8 cellular contexts compared by ENCODE assay signal in the genomic region with DNA sequence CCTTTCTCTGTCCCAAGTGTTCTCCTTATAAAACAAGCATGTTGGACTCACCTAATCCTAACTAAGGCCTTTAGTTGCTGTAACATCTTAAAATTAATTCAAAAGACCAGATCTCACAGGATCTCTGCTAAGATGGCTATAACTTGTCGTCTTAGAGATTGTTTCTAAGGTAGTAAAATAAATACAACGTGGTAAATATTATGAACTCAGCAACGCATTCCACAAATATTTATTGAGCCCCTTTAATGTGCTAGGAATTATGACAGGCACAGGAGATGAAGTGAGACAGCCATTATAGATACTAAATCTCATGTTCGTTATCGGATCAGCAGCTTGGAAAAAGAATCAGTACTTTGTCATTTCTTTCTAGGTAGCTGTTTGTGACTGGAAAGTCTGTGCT. TPM values are rescaled to one million over a fixed set of nuclear protein-coding genes. Genes with fewer than 3 reads are reported as not detected.
DNase-seq lines count a peak whose midpoint lies in the region; ATAC-seq and TF ChIP-seq lines count a peak whose summit lies in the region.

No MANE protein-coding gene starts in this region.

- no peaks in the 10 kb centered on the region for H3K9me3 ChIP-seq in CD8-positive, alpha-beta memory T cell (ENCODE audit: low read length)
- no peaks in the 10 kb centered on the region for H3K9me3 ChIP-seq in mammary epithelial cell (replicated peaks; ENCODE audit: insufficient read depth, low read length)
- H3K9me3 ChIP-seq in osteoblast (ENCODE audit: low read depth, low read length) = no peaks in the 10 kb centered on the region

- H3K36me3 ChIP-seq in CD8-positive, alpha-beta memory T cell (ENCODE audit: insufficient read depth, low read length) = no peaks in the 10 kb centered on the region
- no peaks in the 10 kb centered on the region for H3K36me3 ChIP-seq in mammary epithelial cell (ENCODE audit: insufficient read depth, low read length)
- H3K36me3 ChIP-seq in osteoblast (ENCODE audit: insufficient read depth, low read length) = no peaks in the 10 kb centered on the region

- DNase-seq in CD8-positive, alpha-beta memory T cell = no peak
- DNase-seq in mammary epithelial cell (no peak), osteoblast (ENCODE audit: insufficient read length, low spot score, missing footprints) (no peak), GM19240 (ENCODE audit: insufficient read length, low spot score) (no peak), DMS 273 treated with DMSO at 0.1 percent for 48 hours (lab: John Stamatoyannopoulos, UW) (no peak), NCI-H2081 treated with DMSO at 0.1 percent for 48 hours (lab: John Stamatoyannopoulos, UW) (no peak), CD1c-positive myeloid dendritic cell (ENCODE audit: extremely low spot score) (no peak)

- peak overlapping the region; percentile 18 for H2AFZ ChIP-seq in mammary epithelial cell (ENCODE audit: low read depth, low read length)
- peak overlapping the region; percentile 56 for H2AFZ ChIP-seq in osteoblast (ENCODE audit: low read length)

- no peaks in the 10 kb centered on the region for H3K27me3 ChIP-seq in CD8-positive, alpha-beta memory T cell (ENCODE audit: insufficient read depth, low read length, poor library complexity, severe bottlenecking)
- no peaks in the 10 kb centered on the region for H3K27me3 ChIP-seq in mammary epithelial cell (ENCODE audit: insufficient read depth, low read length)
- H3K27me3 ChIP-seq in osteoblast (ENCODE audit: insufficient read depth, low read length) = no peaks in the 10 kb centered on the region

- BruUV-seq in mammary epithelial cell (replicated peaks; lab: Mats Ljungman, UMichigan) = no TSS peak

- TF ChIP-seq CTCF in mammary epithelial cell (conservative IDR thresholded peaks at IDR 0.05 in 1 of 2, IDR thresholded peaks at IDR 0.05 in 1 of 2; ENCODE audit: extremely low read depth in 1 of 2, insufficient read depth in 1 of 2, low read depth in 1 of 2, low read length in 2 of 2) = no peak
- no peak for TF ChIP-seq CTCF in osteoblast (IDR thresholded peaks at IDR 0.05; ENCODE audit: extremely low read depth, low read depth, low read length)

- dilution Hi-C loops in mammary epithelial cell (cut with HindIII; ENCODE audit: low sequenced_read_pairs) = no loop called here

- peak overlapping the region; percentile 89 to 97 (median 92) for H3K27ac Mint-ChIP-seq in CD8-positive, alpha-beta memory T cell

- peaks cover 60 to 72% (median 70%) of the 10 kb centered on the region in 3 donors for H3K4me1 Mint-ChIP-seq in CD8-positive, alpha-beta memory T cell

- H3K36me3 Mint-ChIP-seq in CD8-positive, alpha-beta memory T cell = peaks cover 0 to 11% (median 1%) of the 10 kb centered on the region in 3 donors

- in situ Hi-C loops in mammary epithelial cell (cut with MboI; ENCODE audit: low sequenced_read_pairs in 2 of 2) = no loop called here

- H3K4me3 Mint-ChIP-seq in CD8-positive, alpha-beta memory T cell = peak overlapping the region; percentile 21 to 83 (median 75)

- no peak overlapping the region for H3K4me2 ChIP-seq in mammary epithelial cell (ENCODE audit: insufficient read depth, low read depth, low read length)
- peak overlapping the region; percentile 55 for H3K4me2 ChIP-seq in osteoblast (ENCODE audit: insufficient read depth, low read length)

- H3K27ac ChIP-seq in CD8-positive, alpha-beta memory T cell (ENCODE audit: low read depth, low read length) = peak overlapping the region; percentile 55
- no peak overlapping the region for H3K27ac ChIP-seq in mammary epithelial cell (ENCODE audit: insufficient read depth, low read depth, low read length)
- no peak overlapping the region for H3K27ac ChIP-seq in osteoblast (ENCODE audit: low read depth, low read length)

- H3K4me1 ChIP-seq in CD8-positive, alpha-beta memory T cell (ENCODE audit: insufficient read depth, low read length) = peaks cover 72% of the 10 kb centered on the region
- H3K4me1 ChIP-seq in mammary epithelial cell (ENCODE audit: insufficient read depth, low read length) (no peaks in the 10 kb centered on the region), osteoblast (ENCODE audit: insufficient read depth, low read length) (peaks cover 9% of the 10 kb centered on the region)

- 33% methylated on average over 5 of the region's 5 CpGs for WGBS in mammary epithelial cell (ENCODE audit: low coverage, missing lambda C conversion rate)

- H3K9me3 Mint-ChIP-seq in CD8-positive, alpha-beta memory T cell = no peaks in the 10 kb centered on the region

- H4K20me1 ChIP-seq in mammary epithelial cell (ENCODE audit: insufficient read depth, low read length) (no peaks in the 10 kb centered on the region), osteoblast (ENCODE audit: insufficient read depth, low read length) (no peaks in the 10 kb centered on the region)

- peak overlapping the region; percentile 4 for H3K4me3 ChIP-seq in CD8-positive, alpha-beta memory T cell (ENCODE audit: low read length)
- H3K4me3 ChIP-seq in mammary epithelial cell (replicated peaks in 1 of 3; ENCODE audit: insufficient read depth in 1 of 3, low read depth in 2 of 3, low read length in 3 of 3) = no peak overlapping the region
- H3K4me3 ChIP-seq in osteoblast (ENCODE audit: insufficient read depth, low read length) = no peak overlapping the region

- CTCF ChIA-PET in CD8-positive, alpha-beta memory T cell (lab: Charles Lee) = interaction anchor here (0.6 to 5.0 kb wide), 3 partner anchors 16 to 82 kb away, joined by 3 to 31 read pairs (median 4); a partner anchor contains a TSS
- CTCF ChIA-PET in mammary epithelial cell (lab: Charles Lee; ENCODE audit: low non-redundant PET) = no interaction called here

- H3K79me2 ChIP-seq in mammary epithelial cell (ENCODE audit: insufficient read depth, low read length) (no peaks in the 10 kb centered on the region), osteoblast (ENCODE audit: insufficient read depth, low read length) (no peaks in the 10 kb centered on the region)

- peak; percentile 8 for ATAC-seq in HG03025 (IDR thresholded peaks at IDR 0.05; ENCODE audit: low FRiP score, unreplicated experiment)

- H3K9ac ChIP-seq in mammary epithelial cell (ENCODE audit: insufficient read depth, low read length) = no peak overlapping the region

- no peaks in the 10 kb centered on the region for H3K27me3 Mint-ChIP-seq in CD8-positive, alpha-beta memory T cell

- intact Hi-C loops in mammary epithelial cell (cut with micrococcal nuclease) = no loop called here

- POLR2A ChIA-PET in CD8-positive, alpha-beta memory T cell (lab: Charles Lee) = interaction anchor here (1.0 kb wide), 1 partner anchor 20 kb away, joined by 3 read pairs; no protein-coding TSS in a partner anchor

RNA-seq across cellular contexts. Expression of a gene that starts 20.8 kb away (rescaled TPM):
- total RNA-seq in CD8-positive, alpha-beta memory T cell = 100 to 1,000 TPM; 262 to 263 TPM
- 59.0 TPM for polyA plus RNA-seq in CD8-positive, alpha-beta memory T cell
- 10 to 100 TPM; 23.5 to 69.5 TPM for total RNA-seq in mammary epithelial cell
- polyA plus RNA-seq in mammary epithelial cell = 127 TPM
- polyA minus RNA-seq in mammary epithelial cell = 152 TPM
- total RNA-seq in osteoblast = 19.2 and 19.4 TPM in 2 replicates

RNA-seq across cellular contexts. Expression of a gene that starts 56.6 kb away (rescaled TPM):
- total RNA-seq in CD8-positive, alpha-beta memory T cell = 10 to 100 TPM; 10.2 to 11.7 TPM
- 17.9 TPM for polyA plus RNA-seq in CD8-positive, alpha-beta memory T cell
- 1 to 10 TPM in 1 of 2 donors, under 1 TPM in 1; 0.17 to 3.4 TPM for total RNA-seq in mammary epithelial cell
- 1.4 TPM for polyA plus RNA-seq in mammary epithelial cell
- polyA minus RNA-seq in mammary epithelial cell = 2.2 TPM
- total RNA-seq in osteoblast = 3.5 and 3.6 TPM in 2 replicates
